ENCODE assay signal across 17 cellular contexts in genomic region chr7:83014546-83014945, GRCh38.
DNase-seq lines count a peak whose midpoint lies in the region; ATAC-seq lines count a peak whose summit lies in the region.
"Had no signal": no experiment of that assay in that cellular context is flagged by ENCODE, and none has a peak within 500 bp of the region (broad histone marks: within the 10 kb centered on the region; RNA-seq: fewer than 3 reads in every experiment).

No MANE protein-coding gene starts in this region.

- ATAC-seq in GM19455 (IDR thresholded peaks at IDR 0.05; ENCODE audit: unreplicated experiment) = no peak
- ATAC-seq in stimulated activated naive CD8-positive, alpha-beta T cell treated with anti-CD3 and anti-CD28 coated beads, Interleukin-15, Interleukin-2, amounts not matched to agents 100 U/mL and 50 U/mL, for 24 hours = no peak
- no peak for ATAC-seq in GM21447 (IDR thresholded peaks at IDR 0.05; ENCODE audit: unreplicated experiment)
- ATAC-seq: CD8-positive, alpha-beta T cell; GM12878 had no signal

- in situ Hi-C loops in G401 (cut with HindIII; ENCODE audit: low sequenced_read_pairs) = no loop called here

- DNase-seq in G401 (ENCODE audit: low spot score) (peak; percentile 76), NCI-H69 (lab: John Stamatoyannopoulos, UW) (peak; percentile 57), cerebellum (ENCODE audit: low spot score) (peak; percentile 28), midbrain (lab: John Stamatoyannopoulos, UW) (peak; percentile 3), NCI-H446 (lab: John Stamatoyannopoulos, UW) (no peak)
- DNase-seq in stimulated activated naive CD8-positive, alpha-beta T cell treated with anti-CD3 and anti-CD28 coated beads, Interleukin-15, Interleukin-2, amounts not matched to agents 100 U/mL and 50 U/mL, for 24 hours = no peak
- DNase-seq: Caco-2; CD4-positive, CD25-positive, alpha-beta regulatory T cell; CD8-positive, alpha-beta T cell; DMS153; DND-41; GDM1; GM23248; HFFc6 had no signal

Comparison
In these comparisons a context has a peak if more than half of its experiments do, and no peak if none do; other contexts are left out.
1. DNase-seq: peak in G401 (single experiment), NCI-H69 (single experiment), cerebellum (single experiment) and midbrain (single experiment); none in stimulated activated naive CD8-positive, alpha-beta T cell treated with anti-CD3 and anti-CD28 coated beads, Interleukin-15, Interleukin-2, amounts not matched to agents 100 U/mL and 50 U/mL, for 24 hours (single experiment) and NCI-H446 (0 of 2).